Comparison of ENCODE assay signal across 15 cellular contexts in the genomic region with DNA sequence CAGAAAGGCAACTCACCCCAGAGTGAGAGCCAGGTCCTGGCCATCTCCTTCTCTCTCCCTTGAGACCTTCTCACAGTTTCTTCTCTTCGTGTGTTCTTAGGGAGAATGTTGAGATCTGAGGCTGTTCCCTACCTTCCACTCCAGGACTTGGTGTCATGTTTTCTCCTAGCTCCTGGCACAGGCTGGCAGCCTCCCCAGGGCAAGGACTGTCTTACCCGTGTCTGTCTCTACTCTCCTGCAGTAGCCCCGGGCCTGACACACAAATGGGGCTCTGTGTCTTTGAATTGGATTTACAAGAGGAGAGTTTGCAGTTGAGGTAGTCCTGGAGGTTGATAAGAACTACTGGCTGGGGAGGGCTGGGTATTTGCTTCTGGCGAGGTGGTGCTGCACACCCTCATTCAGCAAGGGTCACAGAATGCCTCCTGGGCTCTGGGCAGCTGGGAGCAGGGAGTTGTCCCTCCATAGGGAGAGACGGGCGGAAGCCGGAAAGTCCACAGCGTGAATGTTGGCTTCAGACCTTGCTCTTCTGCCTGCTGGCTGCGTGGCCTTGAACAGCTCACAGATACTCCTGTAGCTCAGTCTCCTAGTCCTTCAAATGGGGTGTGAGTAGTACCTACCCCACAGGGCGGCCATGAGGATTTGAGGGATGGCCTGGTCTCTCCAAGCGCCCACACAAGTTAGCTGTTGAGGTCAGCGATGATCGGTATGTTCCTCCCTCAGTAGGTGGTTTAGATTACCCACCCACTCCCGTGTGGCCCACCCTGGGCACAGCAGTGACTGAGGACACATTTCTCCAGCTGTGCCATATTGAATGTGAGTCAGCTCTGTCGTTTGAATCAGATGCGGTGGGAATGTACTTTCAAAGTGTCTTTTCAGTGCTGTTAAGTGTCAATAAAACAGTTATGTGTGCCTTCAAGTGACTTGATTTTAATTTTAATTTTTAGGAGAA. TPM values are rescaled to one million over a fixed set of nuclear protein-coding genes. Genes with fewer than 3 reads are reported as not detected.
A peak's percentile ranks its signal among the peaks of the same experiment; 100 is the strongest.
DNase-seq lines count a peak whose midpoint lies in the region; ATAC-seq, FAIRE-seq and TF ChIP-seq lines count a peak whose summit lies in the region.
"Had no signal": no experiment of that assay in that cellular context is flagged by ENCODE, and none has a peak within 500 bp of the region (broad histone marks: within the 10 kb centered on the region; RNA-seq: fewer than 3 reads in every experiment).

No MANE protein-coding gene starts in this region.

- no peak overlapping the region for H3K4me3 Mint-ChIP-seq in activated naive CD4-positive, alpha-beta T cell treated with anti-CD3 and anti-CD28 coated beads, Interleukin-2, amount 50 U/mL, for 24 hours
- H3K4me3 Mint-ChIP-seq in activated T-helper 17 cell treated with anti-CD3 and anti-CD28 coated beads, Interleukin-2, amount 50 U/mL, for 72 hours, result no peak overlapping the region
- no peak overlapping the region for H3K4me3 Mint-ChIP-seq in memory B cell
- H3K4me3 Mint-ChIP-seq in stimulated activated memory B cell treated with anti-CD40 and anti-IgM and Interleukin-4, amounts not matched to agents 10 μg/mL and 1 μg/mL and 100 μg/mL, for 72 hours, result no peak overlapping the region

- peaks cover 69% of the 10 kb centered on the region for H3K4me1 Mint-ChIP-seq in activated naive CD4-positive, alpha-beta T cell treated with anti-CD3 and anti-CD28 coated beads, Interleukin-2, amount 50 U/mL, for 24 hours
- H3K4me1 Mint-ChIP-seq in activated T-helper 17 cell treated with anti-CD3 and anti-CD28 coated beads, Interleukin-2, amount 50 U/mL, for 72 hours, result peaks cover 42% of the 10 kb centered on the region
- H3K4me1 Mint-ChIP-seq in memory B cell, result peaks cover 34% of the 10 kb centered on the region
- peaks cover 70% of the 10 kb centered on the region for H3K4me1 Mint-ChIP-seq in stimulated activated memory B cell treated with anti-CD40 and anti-IgM and Interleukin-4, amounts not matched to agents 10 μg/mL and 1 μg/mL and 100 μg/mL, for 72 hours

- no peak for TF ChIP-seq CTCF in omental fat pad (IDR thresholded peaks at IDR 0.05)

- no peaks in the 10 kb centered on the region for H3K27me3 Mint-ChIP-seq in activated naive CD4-positive, alpha-beta T cell treated with anti-CD3 and anti-CD28 coated beads, Interleukin-2, amount 50 U/mL, for 24 hours
- H3K27me3 Mint-ChIP-seq in activated T-helper 17 cell treated with anti-CD3 and anti-CD28 coated beads, Interleukin-2, amount 50 U/mL, for 72 hours, result no peaks in the 10 kb centered on the region
- no peaks in the 10 kb centered on the region for H3K27me3 Mint-ChIP-seq in memory B cell
- no peaks in the 10 kb centered on the region for H3K27me3 Mint-ChIP-seq in stimulated activated memory B cell treated with anti-CD40 and anti-IgM and Interleukin-4, amounts not matched to agents 10 μg/mL and 1 μg/mL and 100 μg/mL, for 72 hours

- peak overlapping the region; percentile 51 for H3K27ac Mint-ChIP-seq in activated naive CD4-positive, alpha-beta T cell treated with anti-CD3 and anti-CD28 coated beads, Interleukin-2, amount 50 U/mL, for 24 hours
- peak overlapping the region; percentile 81 for H3K27ac Mint-ChIP-seq in activated T-helper 17 cell treated with anti-CD3 and anti-CD28 coated beads, Interleukin-2, amount 50 U/mL, for 72 hours
- peak overlapping the region; percentile 63 for H3K27ac Mint-ChIP-seq in memory B cell
- peak overlapping the region; percentile 28 for H3K27ac Mint-ChIP-seq in stimulated activated memory B cell treated with anti-CD40 and anti-IgM and Interleukin-4, amounts not matched to agents 10 μg/mL and 1 μg/mL and 100 μg/mL, for 72 hours

- peaks cover 2% of the 10 kb centered on the region for H3K36me3 Mint-ChIP-seq in activated naive CD4-positive, alpha-beta T cell treated with anti-CD3 and anti-CD28 coated beads, Interleukin-2, amount 50 U/mL, for 24 hours
- H3K36me3 Mint-ChIP-seq in activated T-helper 17 cell treated with anti-CD3 and anti-CD28 coated beads, Interleukin-2, amount 50 U/mL, for 72 hours (ENCODE audit: low read depth), result peaks cover 47% of the 10 kb centered on the region
- peaks cover 14% of the 10 kb centered on the region for H3K36me3 Mint-ChIP-seq in memory B cell
- H3K36me3 Mint-ChIP-seq in stimulated activated memory B cell treated with anti-CD40 and anti-IgM and Interleukin-4, amounts not matched to agents 10 μg/mL and 1 μg/mL and 100 μg/mL, for 72 hours, result peaks cover 27% of the 10 kb centered on the region

- FAIRE-seq in GM12891 (lab: Jason Lieb, UNC), result no peak

- DNase-seq in activated naive CD4-positive, alpha-beta T cell (lab: John Stamatoyannopoulos, UW), result no peak
- no peak for DNase-seq in memory B cell (ENCODE audit: low spot score in 2 of 2)
- DNase-seq in GM12891 (ENCODE audit: insufficient read length, low spot score), result no peak
- DNase-seq in omental fat pad (ENCODE audit: low spot score), result no peak
- DNase-seq: activated effector memory CD4-positive, alpha-beta T cell treated with Interleukin-2 at 50 U/mL for 16 hours; central memory CD4-positive, alpha-beta T cell; hippocampal formation; left lung; NCI-H2171; stimulated activated CD4-positive, alpha-beta T cell treated with anti-CD3 and anti-CD28 coated beads, Interleukin-15, amount 100 ng/mL, for 24 hours; transverse colon had no signal

- no peak for ATAC-seq in activated T-helper 17 cell treated with anti-CD3 and anti-CD28 coated beads, Interleukin-2, amount 50 U/mL, for 72 hours (replicated peaks)
- ATAC-seq in memory B cell (ENCODE audit: low read depth) (no peak), omental fat pad (ENCODE audit: low FRiP score) (no peak), GM21515 (IDR thresholded peaks at IDR 0.05; ENCODE audit: unreplicated experiment) (no peak)
- ATAC-seq in stimulated activated memory B cell treated with anti-CD40 and anti-IgM and Interleukin-4, amounts not matched to agents 10 μg/mL and 1 μg/mL and 100 μg/mL, for 72 hours, result no peak
- ATAC-seq: left lung had no signal

- H3K9me3 Mint-ChIP-seq in activated naive CD4-positive, alpha-beta T cell treated with anti-CD3 and anti-CD28 coated beads, Interleukin-2, amount 50 U/mL, for 24 hours, result no peaks in the 10 kb centered on the region
- no peaks in the 10 kb centered on the region for H3K9me3 Mint-ChIP-seq in activated T-helper 17 cell treated with anti-CD3 and anti-CD28 coated beads, Interleukin-2, amount 50 U/mL, for 72 hours
- no peaks in the 10 kb centered on the region for H3K9me3 Mint-ChIP-seq in memory B cell
- H3K9me3 Mint-ChIP-seq in stimulated activated memory B cell treated with anti-CD40 and anti-IgM and Interleukin-4, amounts not matched to agents 10 μg/mL and 1 μg/mL and 100 μg/mL, for 72 hours, result no peaks in the 10 kb centered on the region

- no peak for TF ChIP-seq POLR2A in GM12891 (IDR thresholded peaks at IDR 0.05; ENCODE audit: low read depth, low read length)

TF ChIP-seq in GM12891, 5 proteins besides CTCF, POLR2A, EP300 and RAD21:
- no peak for TF ChIP-seq POU2F2 (IDR thresholded peaks at IDR 0.05; ENCODE audit: low read depth, low read length)
- TF ChIP-seq TAF1 (IDR thresholded peaks at IDR 0.05; ENCODE audit: low read depth, low read length), result no peak
- TF ChIP-seq SPI1 (IDR thresholded peaks at IDR 0.05; ENCODE audit: low read depth, low read length), result no peak
- TF ChIP-seq POLR2AphosphoS5 (IDR thresholded peaks at IDR 0.05; ENCODE audit: low read depth, low read length), result no peak
- no peak for TF ChIP-seq PAX5 (IDR thresholded peaks at IDR 0.05; ENCODE audit: insufficient read depth, low read length, severe bottlenecking)

RNA-seq across cellular contexts. Expression of gene EP400, which starts 10.2 kb away (rescaled TPM):
- 10 to 100 TPM; 47.1 to 60.0 TPM for total RNA-seq in activated T-helper 17 cell treated with anti-CD3 and anti-CD28 coated beads, Interleukin-2, amount 50 U/mL, for 72 hours
- polyA plus RNA-seq in GM12891 (2012; ENCODE audit: low read depth, missing spikeins), result 12.5 TPM
- 10 to 100 TPM; 16.1 to 34.2 (median 24.7) TPM for total RNA-seq in omental fat pad

RNA-seq across cellular contexts. Expression of gene PUS1, which starts 30.8 kb away (rescaled TPM):
- total RNA-seq in activated T-helper 17 cell treated with anti-CD3 and anti-CD28 coated beads, Interleukin-2, amount 50 U/mL, for 72 hours, result 10 to 100 TPM; 31.5 to 75.2 TPM
- polyA plus RNA-seq in GM12891 (2012; ENCODE audit: low read depth, missing spikeins), result 19.9 TPM
- total RNA-seq in omental fat pad, result 10 to 100 TPM; 11.2 to 62.2 (median 17.0) TPM

Comparison
In these comparisons a context has a peak if more than half of its experiments do, and no peak if none do; other contexts are left out.
1. H3K27ac Mint-ChIP-seq: peak in every context shown above with its lines; median percentile 81 in activated T-helper 17 cell treated with anti-CD3 and anti-CD28 coated beads, Interleukin-2, amount 50 U/mL, for 72 hours; 63 in memory B cell; 51 in activated naive CD4-positive, alpha-beta T cell treated with anti-CD3 and anti-CD28 coated beads, Interleukin-2, amount 50 U/mL, for 24 hours; 28 in stimulated activated memory B cell treated with anti-CD40 and anti-IgM and Interleukin-4, amounts not matched to agents 10 μg/mL and 1 μg/mL and 100 μg/mL, for 72 hours.